In the genomic region with DNA sequence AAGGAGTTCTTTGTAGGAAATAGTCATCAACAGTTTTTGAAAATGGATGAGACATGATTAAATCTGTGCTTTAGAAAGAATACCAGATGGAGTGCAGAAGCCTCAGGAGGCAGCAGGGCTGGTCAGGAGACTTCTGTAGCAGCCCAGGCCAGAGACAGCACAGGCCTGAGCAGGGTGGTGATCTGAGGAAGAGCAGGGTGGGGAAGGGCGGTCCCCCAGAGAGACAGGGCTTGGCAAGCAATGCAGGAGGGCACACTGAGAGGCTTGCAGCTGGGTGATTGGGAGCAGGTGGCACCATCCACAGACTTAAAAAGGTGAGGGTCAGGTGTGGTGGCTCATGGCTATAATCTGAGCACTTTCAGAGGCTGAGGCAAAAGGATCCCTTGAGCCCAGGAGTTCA, we compare ENCODE assay signal across 22 cellular contexts. TPM values are rescaled to one million over a fixed set of nuclear protein-coding genes. Genes with fewer than 3 reads are reported as not detected.
DNase-seq lines count a peak whose midpoint lies in the region; ATAC-seq, FAIRE-seq and TF ChIP-seq lines count a peak whose summit lies in the region.
"Had no signal": no experiment of that assay in that cellular context is flagged by ENCODE, and none has a peak within 500 bp of the region (broad histone marks: within the 10 kb centered on the region; RNA-seq: fewer than 3 reads in every experiment).

No MANE protein-coding gene starts in this region.

- FAIRE-seq in small intestine (lab: Jason Lieb, UNC), result no peak
- FAIRE-seq: GM12878, GM19239 had no signal

- no peaks in the 10 kb centered on the region for H3K79me2 ChIP-seq in MM.1S (ENCODE audit: low read length)

- H3K9me3 ChIP-seq in MM.1S (replicated peaks; ENCODE audit: insufficient read depth, low read length) (no peaks in the 10 kb centered on the region), small intestine (ENCODE audit: control insufficient read depth, low read depth) (no peaks in the 10 kb centered on the region)
- H3K9me3 ChIP-seq: MG63, Peyer's patch had no signal

- no peak for DNase-seq in activated CD4-positive, alpha-beta T cell treated with anti-CD3 and anti-CD28 coated beads, Interleukin-2, amount 10 ng/mL, durations not matched to agents 24 days and 14 days
- no peak for DNase-seq in activated CD4-positive, alpha-beta T cell treated with anti-CD3 and anti-CD28 coated beads for 36 hours
- peak; percentile 4 for DNase-seq in MM.1S
- DNase-seq in memory B cell (ENCODE audit: low spot score in 2 of 2), result no peak
- DNase-seq in small intestine, result no peak
- no peak for DNase-seq in NCI-H2171 treated with DMSO at 0.1 percent for 48 hours (lab: John Stamatoyannopoulos, UW)
- DNase-seq: DMS153; Kasumi-1; MG63; NCI-H1092; NCI-H146; NCI-H2081; NCI-H446 treated with DMSO at 0.1 percent for 48 hours; NCI-H69; NK-92 treated with Interleukin-12 subunit alpha and Interleukin-12 subunit beta, amount 100 ng/mL, for 24 hours; Peyer's patch had no signal

- H3K4me3 ChIP-seq in MM.1S (ENCODE audit: low read length) (no peak overlapping the region), small intestine (ENCODE audit: low read depth in 1 of 2, low read length in 2 of 2) (no peak overlapping the region)
- H3K4me3 ChIP-seq: GM12878, GM23338, MG63, Peyer's patch had no signal

- 92 to 96% (median 93%) methylated on average over 1 of the region's 1 CpG for WGBS in small intestine, 3 donors

- no peaks in the 10 kb centered on the region for H3K9me2 ChIP-seq in MM.1S (replicated peaks; ENCODE audit: insufficient read depth, low read length)

- no peak overlapping the region for H3K4me3 Mint-ChIP-seq in activated CD4-positive, alpha-beta T cell treated with anti-CD3 and anti-CD28 coated beads, Interleukin-2, amount 10 ng/mL, durations not matched to agents 24 days and 14 days
- H3K4me3 Mint-ChIP-seq in activated CD4-positive, alpha-beta T cell treated with anti-CD3 and anti-CD28 coated beads for 36 hours, result no peak overlapping the region
- H3K4me3 Mint-ChIP-seq in memory B cell, result no peak overlapping the region
- H3K4me3 Mint-ChIP-seq in stimulated activated memory B cell treated with anti-CD40 and anti-IgM and Interleukin-4, amounts not matched to agents 10 μg/mL and 1 μg/mL and 100 μg/mL, for 72 hours, result no peak overlapping the region
- H3K4me3 Mint-ChIP-seq: B cell, GM23338 had no signal

- TF ChIP-seq CTCF in MM.1S (IDR thresholded peaks at IDR 0.05; ENCODE audit: low read length), result no peak

- H3K4me1 Mint-ChIP-seq in activated CD4-positive, alpha-beta T cell treated with anti-CD3 and anti-CD28 coated beads, Interleukin-2, amount 10 ng/mL, durations not matched to agents 24 days and 14 days, result peaks cover 36% of the 10 kb centered on the region
- peaks cover 18% of the 10 kb centered on the region for H3K4me1 Mint-ChIP-seq in activated CD4-positive, alpha-beta T cell treated with anti-CD3 and anti-CD28 coated beads for 36 hours
- H3K4me1 Mint-ChIP-seq in memory B cell, result peaks cover 35% of the 10 kb centered on the region
- peaks cover 55% of the 10 kb centered on the region for H3K4me1 Mint-ChIP-seq in stimulated activated memory B cell treated with anti-CD40 and anti-IgM and Interleukin-4, amounts not matched to agents 10 μg/mL and 1 μg/mL and 100 μg/mL, for 72 hours
- H3K4me1 Mint-ChIP-seq: GM23338 had no signal

- H3K36me3 ChIP-seq in MM.1S (replicated peaks; ENCODE audit: insufficient read depth, low read length), result no peaks in the 10 kb centered on the region
- no peaks in the 10 kb centered on the region for H3K36me3 ChIP-seq in small intestine (ENCODE audit: control insufficient read depth in 2 of 2, insufficient read depth in 2 of 2, low read length in 2 of 2)
- H3K36me3 ChIP-seq: MG63, Peyer's patch had no signal

- H3K27me3 ChIP-seq in MM.1S (replicated peaks; ENCODE audit: insufficient read depth, low read length), result peaks cover 1% of the 10 kb centered on the region; the same call in 1 of the 2 replicates
- no peaks in the 10 kb centered on the region for H3K27me3 ChIP-seq in small intestine (ENCODE audit: control insufficient read depth in 2 of 2, insufficient read depth in 2 of 2, low read length in 2 of 2)
- H3K27me3 ChIP-seq: MG63, Peyer's patch had no signal

- peak overlapping the region; percentile 0 for H3K27ac Mint-ChIP-seq in activated CD4-positive, alpha-beta T cell treated with anti-CD3 and anti-CD28 coated beads, Interleukin-2, amount 10 ng/mL, durations not matched to agents 24 days and 14 days
- H3K27ac Mint-ChIP-seq in activated CD4-positive, alpha-beta T cell treated with anti-CD3 and anti-CD28 coated beads for 36 hours, result no peak overlapping the region
- peak overlapping the region; percentile 93 for H3K27ac Mint-ChIP-seq in memory B cell
- H3K27ac Mint-ChIP-seq in stimulated activated memory B cell treated with anti-CD40 and anti-IgM and Interleukin-4, amounts not matched to agents 10 μg/mL and 1 μg/mL and 100 μg/mL, for 72 hours, result peak overlapping the region; percentile 36
- H3K27ac Mint-ChIP-seq: B cell, GM23338 had no signal

- H3K36me3 Mint-ChIP-seq in activated CD4-positive, alpha-beta T cell treated with anti-CD3 and anti-CD28 coated beads, Interleukin-2, amount 10 ng/mL, durations not matched to agents 24 days and 14 days (ENCODE audit: low read depth), result peaks cover 4% of the 10 kb centered on the region
- no peaks in the 10 kb centered on the region for H3K36me3 Mint-ChIP-seq in activated CD4-positive, alpha-beta T cell treated with anti-CD3 and anti-CD28 coated beads for 36 hours (ENCODE audit: low read depth)
- H3K36me3 Mint-ChIP-seq in memory B cell, result no peaks in the 10 kb centered on the region
- H3K36me3 Mint-ChIP-seq in stimulated activated memory B cell treated with anti-CD40 and anti-IgM and Interleukin-4, amounts not matched to agents 10 μg/mL and 1 μg/mL and 100 μg/mL, for 72 hours, result no peaks in the 10 kb centered on the region

- H3K9me3 Mint-ChIP-seq in activated CD4-positive, alpha-beta T cell treated with anti-CD3 and anti-CD28 coated beads, Interleukin-2, amount 10 ng/mL, durations not matched to agents 24 days and 14 days, result no peaks in the 10 kb centered on the region
- no peaks in the 10 kb centered on the region for H3K9me3 Mint-ChIP-seq in activated CD4-positive, alpha-beta T cell treated with anti-CD3 and anti-CD28 coated beads for 36 hours (ENCODE audit: low read depth)
- H3K9me3 Mint-ChIP-seq in memory B cell, result no peaks in the 10 kb centered on the region
- no peaks in the 10 kb centered on the region for H3K9me3 Mint-ChIP-seq in stimulated activated memory B cell treated with anti-CD40 and anti-IgM and Interleukin-4, amounts not matched to agents 10 μg/mL and 1 μg/mL and 100 μg/mL, for 72 hours
- H3K9me3 Mint-ChIP-seq: GM23338 had no signal

- H3K9ac ChIP-seq in MM.1S (ENCODE audit: low read length), result no peak overlapping the region

- no peaks in the 10 kb centered on the region for H3K27me3 Mint-ChIP-seq in activated CD4-positive, alpha-beta T cell treated with anti-CD3 and anti-CD28 coated beads, Interleukin-2, amount 10 ng/mL, durations not matched to agents 24 days and 14 days
- H3K27me3 Mint-ChIP-seq in activated CD4-positive, alpha-beta T cell treated with anti-CD3 and anti-CD28 coated beads for 36 hours, result no peaks in the 10 kb centered on the region
- no peaks in the 10 kb centered on the region for H3K27me3 Mint-ChIP-seq in memory B cell
- no peaks in the 10 kb centered on the region for H3K27me3 Mint-ChIP-seq in stimulated activated memory B cell treated with anti-CD40 and anti-IgM and Interleukin-4, amounts not matched to agents 10 μg/mL and 1 μg/mL and 100 μg/mL, for 72 hours
- H3K27me3 Mint-ChIP-seq: B cell had no signal

- no peaks in the 10 kb centered on the region for H4K20me1 ChIP-seq in MM.1S (ENCODE audit: insufficient read depth, low read length)

- no peaks in the 10 kb centered on the region for H3K4me1 ChIP-seq in MM.1S (ENCODE audit: low read length)
- H3K4me1 ChIP-seq in small intestine (ENCODE audit: control insufficient read depth in 2 of 2, insufficient read depth in 1 of 2, low read depth in 1 of 2, low read length in 1 of 2), result no peaks in the 10 kb centered on the region

- CTCF ChIA-PET in activated CD4-positive, alpha-beta T cell treated with anti-CD3 and anti-CD28 coated beads for 36 hours (lab: Charles Lee), result interaction anchor here (0.6 kb wide), 1 partner anchor 441 kb away, joined by 3 read pairs; no protein-coding TSS in a partner anchor

- POLR2A ChIA-PET in activated CD4-positive, alpha-beta T cell treated with anti-CD3 and anti-CD28 coated beads for 36 hours (lab: Charles Lee), result no interaction called here

- no peak for ATAC-seq in activated CD4-positive, alpha-beta T cell treated with anti-CD3 and anti-CD28 coated beads for 36 hours
- no peak for ATAC-seq in memory B cell (ENCODE audit: low read depth)
- no peak for ATAC-seq in stimulated activated memory B cell treated with anti-CD40 and anti-IgM and Interleukin-4, amounts not matched to agents 10 μg/mL and 1 μg/mL and 100 μg/mL, for 72 hours
- ATAC-seq: GM12878, GM23338, HCT116 had no signal

- no peak overlapping the region for H2AFZ ChIP-seq in MM.1S (ENCODE audit: low read length)
- H2AFZ ChIP-seq: GM23338 had no signal

- no peak overlapping the region for H3K27ac ChIP-seq in MM.1S (ENCODE audit: low read length)
- no peak overlapping the region for H3K27ac ChIP-seq in small intestine (ENCODE audit: low read depth in 1 of 2, low read length in 1 of 2)
- H3K27ac ChIP-seq: Peyer's patch had no signal

- no peak overlapping the region for H3K4me2 ChIP-seq in MM.1S (ENCODE audit: low read depth, low read length)
- H3K4me2 ChIP-seq: GM23338 had no signal

- no peaks in the 10 kb centered on the region for H3F3A ChIP-seq in MM.1S (ENCODE audit: insufficient read depth, low read length)

- intact Hi-C loops in activated CD4-positive, alpha-beta T cell treated with anti-CD3 and anti-CD28 coated beads, Interleukin-2, amount 10 ng/mL, durations not matched to agents 24 days and 14 days (cut with micrococcal nuclease), result loop anchor here (5.0 kb wide), 1 partner anchor 449 kb away; no protein-coding TSS in a partner anchor
- intact Hi-C loops in activated CD4-positive, alpha-beta T cell treated with anti-CD3 and anti-CD28 coated beads for 36 hours (cut with DNase I, micrococcal nuclease), result no loop called here

RNA-seq across cellular contexts. Expression of a gene that starts 4.3 kb away (rescaled TPM):
- 5.9 and 6.1 TPM in 2 replicates for total RNA-seq in activated CD4-positive, alpha-beta T cell treated with anti-CD3 and anti-CD28 coated beads, Interleukin-2, amount 10 ng/mL, durations not matched to agents 24 days and 14 days
- total RNA-seq in activated CD4-positive, alpha-beta T cell treated with anti-CD3 and anti-CD28 coated beads for 36 hours, result 1 to 10 TPM; 2.3 to 2.7 TPM
- under 1 TPM in 1 of 3 donors, not detected in 2; 0.49 TPM for polyA plus RNA-seq in small intestine
- total RNA-seq: GM23338 had no signal
